ENCODE assay signal across 22 cellular contexts in genomic region chr22:24809331-24809730, GRCh38. TPM values are rescaled to one million over a fixed set of nuclear protein-coding genes. Genes with fewer than 3 reads are reported as not detected.
A peak's percentile ranks its signal among the peaks of the same experiment; 100 is the strongest.
DNase-seq lines count a peak whose midpoint lies in the region; ATAC-seq and TF ChIP-seq lines count a peak whose summit lies in the region.
"Had no signal": no experiment of that assay in that cellular context is flagged by ENCODE, and none has a peak within 500 bp of the region (broad histone marks: within the 10 kb centered on the region; RNA-seq: fewer than 3 reads in every experiment).

No MANE protein-coding gene starts in this region.

- H3K27ac ChIP-seq in heart left ventricle (peak overlapping the region in 8 of 12 donors; percentile 11 to 76 (median 37)), left ventricle myocardium inferior (replicated peaks) (peak overlapping the region; percentile 47), neuronal stem cell (replicated peaks; ENCODE audit: low read length) (no peak overlapping the region), vagina (peak overlapping the region; percentile 2), upper lobe of right lung (no peak overlapping the region)
- H3K27ac ChIP-seq: A549, BLaER1, right lobe of liver had no signal

- H4K8ac ChIP-seq in neuronal stem cell (ENCODE audit: low read depth, low read length), result no peak overlapping the region

- H3K9me3 ChIP-seq in heart left ventricle, result no peaks in the 10 kb centered on the region
- no peaks in the 10 kb centered on the region for H3K9me3 ChIP-seq in left ventricle myocardium inferior (replicated peaks)
- H3K9me3 ChIP-seq in neuronal stem cell (replicated peaks in 1 of 2; ENCODE audit: control insufficient read depth in 2 of 2, insufficient read depth in 1 of 2, low read depth in 1 of 2, low read length in 2 of 2), result no peaks in the 10 kb centered on the region
- H3K9me3 ChIP-seq in vagina, result no peaks in the 10 kb centered on the region
- no peaks in the 10 kb centered on the region for H3K9me3 ChIP-seq in upper lobe of right lung
- H3K9me3 ChIP-seq: A549, right lobe of liver, uterus had no signal

- H3K27me3 ChIP-seq in heart left ventricle, result no peaks in the 10 kb centered on the region
- no peaks in the 10 kb centered on the region for H3K27me3 ChIP-seq in left ventricle myocardium inferior (ENCODE audit: low read depth)
- peaks cover 0 to 25% (median 10%) of the 10 kb centered on the region in 3 experiments for H3K27me3 ChIP-seq in neuronal stem cell (ENCODE audit: control insufficient read depth in 3 of 3, insufficient read depth in 3 of 3, low read depth in 1 of 3, low read length in 3 of 3)
- no peaks in the 10 kb centered on the region for H3K27me3 ChIP-seq in vagina
- no peaks in the 10 kb centered on the region for H3K27me3 ChIP-seq in upper lobe of right lung
- H3K27me3 ChIP-seq: BLaER1, right lobe of liver, uterus had no signal

- TF ChIP-seq POLR2A in heart left ventricle (IDR thresholded peaks at IDR 0.05) (no peak), vagina (IDR thresholded peaks at IDR 0.05) (no peak)

- peak overlapping the region; percentile 43 for H2BK5ac ChIP-seq in neuronal stem cell (ENCODE audit: low read length)

- no peaks in the 10 kb centered on the region for H3K36me3 ChIP-seq in heart left ventricle
- H3K36me3 ChIP-seq in left ventricle myocardium inferior, result no peaks in the 10 kb centered on the region
- no peaks in the 10 kb centered on the region for H3K36me3 ChIP-seq in neuronal stem cell (replicated peaks in 1 of 2; ENCODE audit: control insufficient read depth in 2 of 2, insufficient read depth in 2 of 2, low read length in 2 of 2)
- no peaks in the 10 kb centered on the region for H3K36me3 ChIP-seq in vagina
- no peaks in the 10 kb centered on the region for H3K36me3 ChIP-seq in upper lobe of right lung
- H3K36me3 ChIP-seq: BLaER1, right lobe of liver, uterus had no signal

- no peak overlapping the region for H3K4me3 ChIP-seq in heart left ventricle
- no peak overlapping the region for H3K4me3 ChIP-seq in left ventricle myocardium inferior
- H3K4me3 ChIP-seq in neuronal stem cell (ENCODE audit: low read length in 2 of 2), result no peak overlapping the region
- no peak overlapping the region for H3K4me3 ChIP-seq in vagina
- H3K4me3 ChIP-seq in upper lobe of right lung, result no peak overlapping the region
- H3K4me3 ChIP-seq: A549, BLaER1, GM12878, right lobe of liver, uterus had no signal

- intact Hi-C loops in heart left ventricle (cut with DNase I), result no loop called here
- intact Hi-C loops in cardiac septum (cut with DNase I), result no loop called here
- intact Hi-C loops in left ventricle myocardium inferior (cut with micrococcal nuclease), result no loop called here
- intact Hi-C loops in vagina (cut with DNase I), result no loop called here
- intact Hi-C loops in upper lobe of right lung (cut with DNase I), result no loop called here

- ATAC-seq in heart left ventricle (no peak), upper lobe of right lung (no peak), GM19395 (IDR thresholded peaks at IDR 0.05; ENCODE audit: unreplicated experiment) (no peak)
- ATAC-seq: A549, GM12878 had no signal

- no peak overlapping the region for H2BK120ac ChIP-seq in neuronal stem cell (ENCODE audit: low read depth, low read length)

- peak overlapping the region; percentile 46 for H3K18ac ChIP-seq in neuronal stem cell (ENCODE audit: low read length)

- 15 to 22% (median 21%) methylated on average over 1 to 2 of the region's 2 CpGs for WGBS in heart left ventricle, 4 donors
- WGBS in neuronal stem cell (ENCODE audit: extremely low coverage in 2 of 2, insufficient read length in 2 of 2, insufficient replicate concordance in 1 of 2), 2 donors, result no CpG with 5 or more reads among the region's 2 CpGs

- H3K14ac ChIP-seq in neuronal stem cell (ENCODE audit: low read length), result no peak overlapping the region

- H2BK15ac ChIP-seq in neuronal stem cell (ENCODE audit: low read length), result peak overlapping the region; percentile 32

- H4K91ac ChIP-seq in neuronal stem cell (ENCODE audit: low read depth, low read length, poor library complexity), result no peak overlapping the region

- H2AFZ ChIP-seq in neuronal stem cell (ENCODE audit: low read length), result no peak overlapping the region

- DNase-seq in heart left ventricle (no peak), cardiac septum (ENCODE audit: low spot score) (no peak), left ventricle myocardium inferior (no peak), neuronal stem cell (ENCODE audit: low spot score) (no peak), vagina (ENCODE audit: extremely low spot score in 2 of 2) (no peak), upper lobe of right lung (no peak)
- no peak for DNase-seq in stimulated activated CD4-positive, alpha-beta T cell treated with anti-CD3 and anti-CD28 coated beads, Interleukin-1b, Interleukin-23, amount 100 ng/mL, for 48 hours
- DNase-seq: activated naive CD4-positive, alpha-beta T cell; kidney; NCI-H1048; NCI-H1930; NCI-H446; right lobe of liver; stimulated activated naive CD4-positive, alpha-beta T cell treated with Interleukin-2 at 50 U/mL for 16 hours; uterus had no signal

- no peak overlapping the region for H3K23ac ChIP-seq in neuronal stem cell (ENCODE audit: low read depth, low read length, poor library complexity)

- H3K4me2 ChIP-seq in neuronal stem cell (ENCODE audit: insufficient read depth, low read length, poor library complexity, severe bottlenecking), result no peak overlapping the region
- H3K4me2 ChIP-seq: A549, BLaER1 had no signal

- H3K79me1 ChIP-seq in neuronal stem cell (ENCODE audit: low read depth, low read length), result no peaks in the 10 kb centered on the region

- peaks cover 0 to 61% (median 27%) of the 10 kb centered on the region in 12 donors for H3K4me1 ChIP-seq in heart left ventricle
- peaks cover 67% of the 10 kb centered on the region for H3K4me1 ChIP-seq in left ventricle myocardium inferior
- peaks cover 4 to 19% of the 10 kb centered on the region in 2 donors for H3K4me1 ChIP-seq in neuronal stem cell (ENCODE audit: control insufficient read depth in 2 of 2, insufficient read depth in 1 of 2, low read depth in 1 of 2, low read length in 2 of 2)
- H3K4me1 ChIP-seq in vagina, result peaks cover 37% of the 10 kb centered on the region
- peaks cover 10% of the 10 kb centered on the region for H3K4me1 ChIP-seq in upper lobe of right lung
- H3K4me1 ChIP-seq: A549, BLaER1, uterus had no signal

- H2BK12ac ChIP-seq in neuronal stem cell (ENCODE audit: low read length), result no peak overlapping the region

- no peak overlapping the region for H3K9ac ChIP-seq in neuronal stem cell (ENCODE audit: low read depth, low read length, poor library complexity)
- H3K9ac ChIP-seq: BLaER1 had no signal

- peak overlapping the region; percentile 18 for H2AK5ac ChIP-seq in neuronal stem cell (ENCODE audit: low read depth, low read length)

- TF ChIP-seq CTCF in heart left ventricle (IDR thresholded peaks at IDR 0.05), result no peak
- no peak for TF ChIP-seq CTCF in left ventricle myocardium inferior (IDR thresholded peaks at IDR 0.05; ENCODE audit: borderline replicate concordance)
- no peak for TF ChIP-seq CTCF in vagina (IDR thresholded peaks at IDR 0.05)
- TF ChIP-seq CTCF in upper lobe of right lung (IDR thresholded peaks at IDR 0.05), result no peak

- H3K4ac ChIP-seq in neuronal stem cell (ENCODE audit: low read length), result no peak overlapping the region

RNA-seq across cellular contexts. Expression of gene SGSM1, which starts 3.3 kb away (rescaled TPM):
- 10 to 100 TPM in 3 of 9 donors, 1 to 10 TPM in 6; 4.1 to 11.0 (median 6.8) TPM for total RNA-seq in heart left ventricle
- polyA plus RNA-seq in heart left ventricle, result 1 to 10 TPM; 2.1 to 2.7 TPM
- 8.0 TPM for total RNA-seq in cardiac septum
- 8.8 TPM for total RNA-seq in left ventricle myocardium inferior
- 2.0 TPM for polyA plus RNA-seq in neuronal stem cell (2013, experiment 1 of 2)
- polyA plus RNA-seq in neuronal stem cell (2013, experiment 2 of 2), result 1.6 TPM
- total RNA-seq in vagina, result 2.9 TPM
- total RNA-seq in upper lobe of right lung, result 3.8 TPM
- total RNA-seq: GM12878, RPMI7951 had no signal
- polyA plus RNA-seq: GM12878 had no signal

RNA-seq across cellular contexts. Expression of gene PIWIL3, which starts 34.8 kb away (rescaled TPM):
- total RNA-seq in heart left ventricle (not detected), cardiac septum (not detected), left ventricle myocardium inferior (not detected), vagina (not detected), upper lobe of right lung (not detected)
- polyA plus RNA-seq in heart left ventricle, result not detected
- polyA plus RNA-seq in neuronal stem cell (2013, experiment 1 of 2), result not detected
- not detected for polyA plus RNA-seq in neuronal stem cell (2013, experiment 2 of 2)
- total RNA-seq: chondrocyte, kidney, mesothelial cell of epicardium, right lobe of liver, RPMI7951, uterus had no signal
- polyA plus RNA-seq: A549, GM12878 had no signal

Comparison
In these comparisons a context has a peak if more than half of its experiments do, and no peak if none do; other contexts are left out.
1. H3K27ac ChIP-seq: peak in heart left ventricle (8 of 12), left ventricle myocardium inferior (single experiment) and vagina (single experiment); none in neuronal stem cell (single experiment) and upper lobe of right lung (single experiment).